In genomic region chr20:62412194-62413024, GRCh38 we compare ENCODE assay signal across 22 cellular contexts. TPM values are rescaled to one million over a fixed set of nuclear protein-coding genes. Genes with fewer than 3 reads are reported as not detected.
"Had no signal": no experiment of that assay in that cellular context is flagged by ENCODE, and none has a peak within 500 bp of the region (broad histone marks: within the 10 kb centered on the region; RNA-seq: fewer than 3 reads in every experiment).

No MANE protein-coding gene starts in this region.

- ATAC-seq: sciatic nerve; stimulated activated naive CD8-positive, alpha-beta T cell treated with anti-CD3 and anti-CD28 coated beads, Interleukin-15, amount 100 ng/mL, for 72 hours; T-cell; upper lobe of right lung had no signal

- DNase-seq: activated CD4-positive, alpha-beta T cell treated with anti-CD3 and anti-CD28 coated beads, Interleukin-2, amount 50 U/mL, for 4 hours; activated naive CD4-positive, alpha-beta T cell; activated T-cell treated with anti-CD3 and anti-CD28 coated beads for 4 hours; anterior cingulate cortex; brain microvascular endothelial cell; dermis blood vessel endothelial cell; endodermal cell; head of caudate nucleus; immature natural killer cell; midbrain; spleen; stimulated activated naive CD8-positive, alpha-beta T cell treated with anti-CD3 and anti-CD28 coated beads, Interleukin-15, amount 100 ng/mL, for 72 hours; T-cell; T-helper 9 cell; upper lobe of right lung had no signal

- H3K27ac ChIP-seq: brain microvascular endothelial cell, prostate gland, spleen, upper lobe of right lung had no signal

- H3K27me3 ChIP-seq: brain microvascular endothelial cell, upper lobe of right lung had no signal

- H3K4me3 ChIP-seq: lung, prostate gland, spleen, upper lobe of right lung had no signal

- FAIRE-seq: frontal cortex had no signal

- H3K9me3 ChIP-seq: prostate gland, spleen, upper lobe of right lung had no signal

- H3K36me3 ChIP-seq: brain microvascular endothelial cell, prostate gland, spleen, upper lobe of right lung had no signal

RNA-seq across cellular contexts. Expression of gene RBBP8NL, which starts 14.9 kb away (rescaled TPM):
- total RNA-seq: cerebellum, dermis blood vessel endothelial cell, frontal cortex, omental fat pad, sciatic nerve, spleen, T-cell, temporal lobe had no signal
- polyA plus RNA-seq: immature natural killer cell had no signal
